Comparison of ENCODE assay signal across 1 cellular context in the genomic region with DNA sequence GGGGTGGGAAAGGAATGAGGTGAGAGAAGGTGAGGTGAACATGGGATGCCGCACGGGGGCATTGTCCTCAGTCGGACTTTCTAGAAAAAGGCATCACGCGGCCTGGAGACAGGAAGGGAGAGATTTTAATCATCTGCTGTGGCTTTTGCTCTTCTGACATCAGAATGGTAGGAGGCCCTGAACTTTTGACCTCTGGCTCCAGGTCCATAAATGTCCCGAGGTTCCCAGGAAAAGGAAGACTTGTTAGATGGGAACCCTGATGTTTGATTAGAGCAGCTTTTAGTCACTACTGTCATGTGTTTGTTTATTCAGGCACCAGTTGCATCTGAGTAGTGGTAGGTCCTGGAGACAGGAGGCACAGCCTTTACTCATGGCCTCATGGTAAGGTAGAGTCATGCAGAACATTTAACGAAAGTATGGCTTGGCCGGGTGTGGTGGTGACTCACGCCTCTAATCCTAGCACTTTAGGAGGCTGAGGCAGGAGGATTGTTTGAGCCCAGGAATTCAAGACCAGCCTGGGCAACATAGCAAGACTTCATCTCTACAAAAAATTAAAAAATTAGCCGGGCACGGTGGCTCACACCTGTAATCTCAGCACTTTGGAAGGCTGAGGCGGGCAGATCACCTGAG.
TF ChIP-seq lines count a peak whose summit lies in the region.

No MANE protein-coding gene starts in this region.

TF ChIP-seq in HepG2, 621 proteins besides CTCF, POLR2A, EP300 and RAD21 (continued from another document and continues in another):
- TF ChIP-seq, protein P1, sequence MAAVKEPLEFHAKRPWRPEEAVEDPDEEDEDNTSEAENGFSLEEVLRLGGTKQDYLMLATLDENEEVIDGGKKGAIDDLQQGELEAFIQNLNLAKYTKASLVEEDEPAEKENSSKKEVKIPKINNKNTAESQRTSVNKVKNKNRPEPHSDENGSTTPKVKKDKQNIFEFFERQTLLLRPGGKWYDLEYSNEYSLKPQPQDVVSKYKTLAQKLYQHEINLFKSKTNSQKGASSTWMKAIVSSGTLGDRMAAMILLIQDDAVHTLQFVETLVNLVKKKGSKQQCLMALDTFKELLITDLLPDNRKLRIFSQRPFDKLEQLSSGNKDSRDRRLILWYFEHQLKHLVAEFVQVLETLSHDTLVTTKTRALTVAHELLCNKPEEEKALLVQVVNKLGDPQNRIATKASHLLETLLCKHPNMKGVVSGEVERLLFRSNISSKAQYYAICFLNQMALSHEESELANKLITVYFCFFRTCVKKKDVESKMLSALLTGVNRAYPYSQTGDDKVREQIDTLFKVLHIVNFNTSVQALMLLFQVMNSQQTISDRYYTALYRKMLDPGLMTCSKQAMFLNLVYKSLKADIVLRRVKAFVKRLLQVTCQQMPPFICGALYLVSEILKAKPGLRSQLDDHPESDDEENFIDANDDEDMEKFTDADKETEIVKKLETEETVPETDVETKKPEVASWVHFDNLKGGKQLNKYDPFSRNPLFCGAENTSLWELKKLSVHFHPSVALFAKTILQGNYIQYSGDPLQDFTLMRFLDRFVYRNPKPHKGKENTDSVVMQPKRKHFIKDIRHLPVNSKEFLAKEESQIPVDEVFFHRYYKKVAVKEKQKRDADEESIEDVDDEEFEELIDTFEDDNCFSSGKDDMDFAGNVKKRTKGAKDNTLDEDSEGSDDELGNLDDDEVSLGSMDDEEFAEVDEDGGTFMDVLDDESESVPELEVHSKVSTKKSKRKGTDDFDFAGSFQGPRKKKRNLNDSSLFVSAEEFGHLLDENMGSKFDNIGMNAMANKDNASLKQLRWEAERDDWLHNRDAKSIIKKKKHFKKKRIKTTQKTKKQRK (IDR thresholded peaks at IDR 0.05; ENCODE audit: low read length), result no peak
- TF ChIP-seq, protein P2, sequence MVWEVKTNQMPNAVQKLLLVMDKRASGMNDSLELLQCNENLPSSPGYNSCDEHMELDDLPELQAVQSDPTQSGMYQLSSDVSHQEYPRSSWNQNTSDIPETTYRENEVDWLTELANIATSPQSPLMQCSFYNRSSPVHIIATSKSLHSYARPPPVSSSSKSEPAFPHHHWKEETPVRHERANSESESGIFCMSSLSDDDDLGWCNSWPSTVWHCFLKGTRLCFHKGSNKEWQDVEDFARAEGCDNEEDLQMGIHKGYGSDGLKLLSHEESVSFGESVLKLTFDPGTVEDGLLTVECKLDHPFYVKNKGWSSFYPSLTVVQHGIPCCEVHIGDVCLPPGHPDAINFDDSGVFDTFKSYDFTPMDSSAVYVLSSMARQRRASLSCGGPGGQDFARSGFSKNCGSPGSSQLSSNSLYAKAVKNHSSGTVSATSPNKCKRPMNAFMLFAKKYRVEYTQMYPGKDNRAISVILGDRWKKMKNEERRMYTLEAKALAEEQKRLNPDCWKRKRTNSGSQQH (CRISPR knock-in tag; IDR thresholded peaks at IDR 0.05; ENCODE audit: low read depth), result no peak; the same call in 1 of the 2 replicates
- TF ChIP-seq, protein P3, sequence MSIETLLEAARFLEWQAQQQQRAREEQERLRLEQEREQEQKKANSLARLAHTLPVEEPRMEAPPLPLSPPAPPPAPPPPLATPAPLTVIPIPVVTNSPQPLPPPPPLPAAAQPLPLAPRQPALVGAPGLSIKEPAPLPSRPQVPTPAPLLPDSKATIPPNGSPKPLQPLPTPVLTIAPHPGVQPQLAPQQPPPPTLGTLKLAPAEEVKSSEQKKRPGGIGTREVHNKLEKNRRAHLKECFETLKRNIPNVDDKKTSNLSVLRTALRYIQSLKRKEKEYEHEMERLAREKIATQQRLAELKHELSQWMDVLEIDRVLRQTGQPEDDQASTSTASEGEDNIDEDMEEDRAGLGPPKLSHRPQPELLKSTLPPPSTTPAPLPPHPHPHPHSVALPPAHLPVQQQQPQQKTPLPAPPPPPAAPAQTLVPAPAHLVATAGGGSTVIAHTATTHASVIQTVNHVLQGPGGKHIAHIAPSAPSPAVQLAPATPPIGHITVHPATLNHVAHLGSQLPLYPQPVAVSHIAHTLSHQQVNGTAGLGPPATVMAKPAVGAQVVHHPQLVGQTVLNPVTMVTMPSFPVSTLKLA (IDR thresholded peaks at IDR 0.05), result 0 out of 2 replicates have a peak, but pooled peaks have one; percentile 52
- TF ChIP-seq, protein P4, sequence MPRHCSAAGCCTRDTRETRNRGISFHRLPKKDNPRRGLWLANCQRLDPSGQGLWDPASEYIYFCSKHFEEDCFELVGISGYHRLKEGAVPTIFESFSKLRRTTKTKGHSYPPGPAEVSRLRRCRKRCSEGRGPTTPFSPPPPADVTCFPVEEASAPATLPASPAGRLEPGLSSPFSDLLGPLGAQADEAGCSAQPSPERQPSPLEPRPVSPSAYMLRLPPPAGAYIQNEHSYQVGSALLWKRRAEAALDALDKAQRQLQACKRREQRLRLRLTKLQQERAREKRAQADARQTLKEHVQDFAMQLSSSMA (CRISPR knock-in tag; IDR thresholded peaks at IDR 0.05), result no peak
- TF ChIP-seq, protein P5, sequence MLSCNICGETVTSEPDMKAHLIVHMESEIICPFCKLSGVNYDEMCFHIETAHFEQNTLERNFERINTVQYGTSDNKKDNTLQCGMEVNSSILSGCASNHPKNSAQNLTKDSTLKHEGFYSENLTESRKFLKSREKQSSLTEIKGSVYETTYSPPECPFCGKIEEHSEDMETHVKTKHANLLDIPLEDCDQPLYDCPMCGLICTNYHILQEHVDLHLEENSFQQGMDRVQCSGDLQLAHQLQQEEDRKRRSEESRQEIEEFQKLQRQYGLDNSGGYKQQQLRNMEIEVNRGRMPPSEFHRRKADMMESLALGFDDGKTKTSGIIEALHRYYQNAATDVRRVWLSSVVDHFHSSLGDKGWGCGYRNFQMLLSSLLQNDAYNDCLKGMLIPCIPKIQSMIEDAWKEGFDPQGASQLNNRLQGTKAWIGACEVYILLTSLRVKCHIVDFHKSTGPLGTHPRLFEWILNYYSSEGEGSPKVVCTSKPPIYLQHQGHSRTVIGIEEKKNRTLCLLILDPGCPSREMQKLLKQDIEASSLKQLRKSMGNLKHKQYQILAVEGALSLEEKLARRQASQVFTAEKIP (CRISPR knock-in tag; IDR thresholded peaks at IDR 0.05; ENCODE audit: borderline replicate concordance), result no peak
- peak; percentile 46; the same call in 1 of the 2 replicates for TF ChIP-seq ZNF232 (CRISPR knock-in tag; IDR thresholded peaks at IDR 0.05; ENCODE audit: borderline replicate concordance)
- TF ChIP-seq, protein P6, sequence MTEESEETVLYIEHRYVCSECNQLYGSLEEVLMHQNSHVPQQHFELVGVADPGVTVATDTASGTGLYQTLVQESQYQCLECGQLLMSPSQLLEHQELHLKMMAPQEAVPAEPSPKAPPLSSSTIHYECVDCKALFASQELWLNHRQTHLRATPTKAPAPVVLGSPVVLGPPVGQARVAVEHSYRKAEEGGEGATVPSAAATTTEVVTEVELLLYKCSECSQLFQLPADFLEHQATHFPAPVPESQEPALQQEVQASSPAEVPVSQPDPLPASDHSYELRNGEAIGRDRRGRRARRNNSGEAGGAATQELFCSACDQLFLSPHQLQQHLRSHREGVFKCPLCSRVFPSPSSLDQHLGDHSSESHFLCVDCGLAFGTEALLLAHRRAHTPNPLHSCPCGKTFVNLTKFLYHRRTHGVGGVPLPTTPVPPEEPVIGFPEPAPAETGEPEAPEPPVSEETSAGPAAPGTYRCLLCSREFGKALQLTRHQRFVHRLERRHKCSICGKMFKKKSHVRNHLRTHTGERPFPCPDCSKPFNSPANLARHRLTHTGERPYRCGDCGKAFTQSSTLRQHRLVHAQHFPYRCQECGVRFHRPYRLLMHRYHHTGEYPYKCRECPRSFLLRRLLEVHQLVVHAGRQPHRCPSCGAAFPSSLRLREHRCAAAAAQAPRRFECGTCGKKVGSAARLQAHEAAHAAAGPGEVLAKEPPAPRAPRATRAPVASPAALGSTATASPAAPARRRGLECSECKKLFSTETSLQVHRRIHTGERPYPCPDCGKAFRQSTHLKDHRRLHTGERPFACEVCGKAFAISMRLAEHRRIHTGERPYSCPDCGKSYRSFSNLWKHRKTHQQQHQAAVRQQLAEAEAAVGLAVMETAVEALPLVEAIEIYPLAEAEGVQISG (CRISPR knock-in tag; IDR thresholded peaks at IDR 0.05), result peak; percentile 78
- TF ChIP-seq ZNF816 (CRISPR knock-in tag; IDR thresholded peaks at IDR 0.05; ENCODE audit: borderline replicate concordance), result no peak
- peak; percentile 90 for TF ChIP-seq ARNT2 (CRISPR knock-in tag; IDR thresholded peaks at IDR 0.05; ENCODE audit: low read depth)
- TF ChIP-seq, protein P7, sequence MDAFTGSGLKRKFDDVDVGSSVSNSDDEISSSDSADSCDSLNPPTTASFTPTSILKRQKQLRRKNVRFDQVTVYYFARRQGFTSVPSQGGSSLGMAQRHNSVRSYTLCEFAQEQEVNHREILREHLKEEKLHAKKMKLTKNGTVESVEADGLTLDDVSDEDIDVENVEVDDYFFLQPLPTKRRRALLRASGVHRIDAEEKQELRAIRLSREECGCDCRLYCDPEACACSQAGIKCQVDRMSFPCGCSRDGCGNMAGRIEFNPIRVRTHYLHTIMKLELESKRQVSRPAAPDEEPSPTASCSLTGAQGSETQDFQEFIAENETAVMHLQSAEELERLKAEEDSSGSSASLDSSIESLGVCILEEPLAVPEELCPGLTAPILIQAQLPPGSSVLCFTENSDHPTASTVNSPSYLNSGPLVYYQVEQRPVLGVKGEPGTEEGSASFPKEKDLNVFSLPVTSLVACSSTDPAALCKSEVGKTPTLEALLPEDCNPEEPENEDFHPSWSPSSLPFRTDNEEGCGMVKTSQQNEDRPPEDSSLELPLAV (CRISPR knock-in tag; conservative IDR thresholded peaks at IDR 0.05; ENCODE audit: low read depth), result no peak
- TF ChIP-seq NFYC (CRISPR knock-in tag; IDR thresholded peaks at IDR 0.05), result no peak; the same call in 1 of the 2 replicates
- TF ChIP-seq, protein P8, sequence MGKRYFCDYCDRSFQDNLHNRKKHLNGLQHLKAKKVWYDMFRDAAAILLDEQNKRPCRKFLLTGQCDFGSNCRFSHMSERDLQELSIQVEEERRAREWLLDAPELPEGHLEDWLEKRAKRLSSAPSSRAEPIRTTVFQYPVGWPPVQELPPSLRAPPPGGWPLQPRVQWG (CRISPR knock-in tag; IDR thresholded peaks at IDR 0.05; ENCODE audit: borderline replicate concordance, low read depth), result no peak
- 0 out of 2 replicates have a peak, but pooled peaks have one; percentile 40 for TF ChIP-seq ZNF782 (CRISPR knock-in tag; IDR thresholded peaks at IDR 0.05; ENCODE audit: borderline replicate concordance)
- TF ChIP-seq ZFP90 (CRISPR knock-in tag; IDR thresholded peaks at IDR 0.05; ENCODE audit: borderline replicate concordance), result peak; percentile 45; the same call in 1 of the 2 replicates
- TF ChIP-seq, protein P9, sequence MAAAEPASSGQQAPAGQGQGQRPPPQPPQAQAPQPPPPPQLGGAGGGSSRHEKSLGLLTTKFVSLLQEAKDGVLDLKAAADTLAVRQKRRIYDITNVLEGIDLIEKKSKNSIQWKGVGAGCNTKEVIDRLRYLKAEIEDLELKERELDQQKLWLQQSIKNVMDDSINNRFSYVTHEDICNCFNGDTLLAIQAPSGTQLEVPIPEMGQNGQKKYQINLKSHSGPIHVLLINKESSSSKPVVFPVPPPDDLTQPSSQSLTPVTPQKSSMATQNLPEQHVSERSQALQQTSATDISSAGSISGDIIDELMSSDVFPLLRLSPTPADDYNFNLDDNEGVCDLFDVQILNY (CRISPR knock-in tag; conservative IDR thresholded peaks at IDR 0.05), result no peak
- TF ChIP-seq, protein P10, sequence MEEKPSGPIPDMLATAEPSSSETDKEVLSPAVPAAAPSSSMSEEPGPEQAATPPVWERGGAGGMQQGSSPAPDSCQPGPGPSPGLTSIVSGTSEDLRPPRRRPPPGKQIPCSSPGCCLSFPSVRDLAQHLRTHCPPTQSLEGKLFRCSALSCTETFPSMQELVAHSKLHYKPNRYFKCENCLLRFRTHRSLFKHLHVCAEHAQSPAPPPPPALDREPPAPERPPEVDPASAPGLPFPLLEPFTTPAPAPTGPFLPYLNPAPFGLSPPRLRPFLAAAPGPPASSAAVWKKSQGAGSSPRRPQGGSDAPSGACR (CRISPR knock-in tag; IDR thresholded peaks at IDR 0.05), result 0 out of 2 replicates have a peak, but pooled peaks have one; percentile 51
- peak; percentile 88 for TF ChIP-seq MEIS2 (CRISPR knock-in tag; IDR thresholded peaks at IDR 0.05)
- no peak for TF ChIP-seq CC2D1A (CRISPR knock-in tag; IDR thresholded peaks at IDR 0.05)
- no peak for TF ChIP-seq ZNF768 (CRISPR knock-in tag; IDR thresholded peaks at IDR 0.05)
- TF ChIP-seq ZFP82 (CRISPR knock-in tag; IDR thresholded peaks at IDR 0.05; ENCODE audit: borderline replicate concordance), result no peak
- TF ChIP-seq CHD4 (IDR thresholded peaks at IDR 0.05; ENCODE audit: borderline replicate concordance, low read length), result no peak
- peak; percentile 62; the same call in 1 of the 2 replicates for TF ChIP-seq ZNF292 (CRISPR knock-in tag; IDR thresholded peaks at IDR 0.05; ENCODE audit: borderline replicate concordance, low read depth)
- no peak for TF ChIP-seq HNRNPUL1 (IDR thresholded peaks at IDR 0.05; ENCODE audit: low read depth, low read length)
- peak; percentile 80; the same call in 1 of the 2 replicates for TF ChIP-seq MYNN (CRISPR knock-in tag; IDR thresholded peaks at IDR 0.05; ENCODE audit: low read depth)
- no peak for TF ChIP-seq SRSF1 (optimal IDR thresholded peaks at IDR 0.05; ENCODE audit: low read depth, low read length)
- no peak for TF ChIP-seq ZNF329 (CRISPR knock-in tag; IDR thresholded peaks at IDR 0.05; ENCODE audit: low read depth)
- TF ChIP-seq HDAC1 (CRISPR knock-in tag; IDR thresholded peaks at IDR 0.05), result peak; percentile 80
- TF ChIP-seq ZBTB8A (CRISPR knock-in tag; IDR thresholded peaks at IDR 0.05; ENCODE audit: borderline replicate concordance, low read depth), result no peak
- TF ChIP-seq ZNF724P (CRISPR knock-in tag; IDR thresholded peaks at IDR 0.05; ENCODE audit: borderline replicate concordance), result no peak
- TF ChIP-seq GPN1 (CRISPR knock-in tag; IDR thresholded peaks at IDR 0.05; ENCODE audit: borderline replicate concordance), result no peak
- no peak for TF ChIP-seq CENPT (CRISPR knock-in tag; IDR thresholded peaks at IDR 0.05; ENCODE audit: low read depth)
- TF ChIP-seq ZNF878 (CRISPR knock-in tag; IDR thresholded peaks at IDR 0.05), result peak; percentile 80; the same call in 1 of the 2 replicates
- TF ChIP-seq, protein P11, sequence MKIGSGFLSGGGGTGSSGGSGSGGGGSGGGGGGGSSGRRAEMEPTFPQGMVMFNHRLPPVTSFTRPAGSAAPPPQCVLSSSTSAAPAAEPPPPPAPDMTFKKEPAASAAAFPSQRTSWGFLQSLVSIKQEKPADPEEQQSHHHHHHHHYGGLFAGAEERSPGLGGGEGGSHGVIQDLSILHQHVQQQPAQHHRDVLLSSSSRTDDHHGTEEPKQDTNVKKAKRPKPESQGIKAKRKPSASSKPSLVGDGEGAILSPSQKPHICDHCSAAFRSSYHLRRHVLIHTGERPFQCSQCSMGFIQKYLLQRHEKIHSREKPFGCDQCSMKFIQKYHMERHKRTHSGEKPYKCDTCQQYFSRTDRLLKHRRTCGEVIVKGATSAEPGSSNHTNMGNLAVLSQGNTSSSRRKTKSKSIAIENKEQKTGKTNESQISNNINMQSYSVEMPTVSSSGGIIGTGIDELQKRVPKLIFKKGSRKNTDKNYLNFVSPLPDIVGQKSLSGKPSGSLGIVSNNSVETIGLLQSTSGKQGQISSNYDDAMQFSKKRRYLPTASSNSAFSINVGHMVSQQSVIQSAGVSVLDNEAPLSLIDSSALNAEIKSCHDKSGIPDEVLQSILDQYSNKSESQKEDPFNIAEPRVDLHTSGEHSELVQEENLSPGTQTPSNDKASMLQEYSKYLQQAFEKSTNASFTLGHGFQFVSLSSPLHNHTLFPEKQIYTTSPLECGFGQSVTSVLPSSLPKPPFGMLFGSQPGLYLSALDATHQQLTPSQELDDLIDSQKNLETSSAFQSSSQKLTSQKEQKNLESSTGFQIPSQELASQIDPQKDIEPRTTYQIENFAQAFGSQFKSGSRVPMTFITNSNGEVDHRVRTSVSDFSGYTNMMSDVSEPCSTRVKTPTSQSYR (CRISPR knock-in tag; IDR thresholded peaks at IDR 0.05; ENCODE audit: borderline replicate concordance), result peak; percentile 51; the same call in 1 of the 2 replicates
- TF ChIP-seq ELF1 (CRISPR knock-in tag; IDR thresholded peaks at IDR 0.05), result peak; percentile 49; the same call in 1 of the 2 replicates
